Comparison of ENCODE assay signal across 10 cellular contexts in genomic region chrX:107978707-107979307, GRCh38. TPM values are rescaled to one million over a fixed set of nuclear protein-coding genes. Genes with fewer than 3 reads are reported as not detected.
DNase-seq lines count a peak whose midpoint lies in the region; ATAC-seq, FAIRE-seq and TF ChIP-seq lines count a peak whose summit lies in the region.
"Had no signal": no experiment of that assay in that cellular context is flagged by ENCODE, and none has a peak within 500 bp of the region (broad histone marks: within the 10 kb centered on the region; RNA-seq: fewer than 3 reads in every experiment).

No MANE protein-coding gene starts in this region.

- no peak for TF ChIP-seq POLR2A in endothelial cell of umbilical vein (IDR thresholded peaks at IDR 0.05; ENCODE audit: low read depth, low read length)

- dilution Hi-C loops in endothelial cell of umbilical vein (cut with MboI; ENCODE audit: extremely low pct_ligation_motif_present, low sequenced_read_pairs), result no loop called here

- no TSS peak for BruUV-seq in endothelial cell of umbilical vein (replicated peaks; lab: Mats Ljungman, UMichigan)

- intact Hi-C loops in endothelial cell of umbilical vein (cut with micrococcal nuclease), result loop anchor here (1.0 to 5.0 kb wide), 4 partner anchors 93 to 1107 kb away; partner anchors contain the start of gene NCBP2L

- H3K4me3 Mint-ChIP-seq in activated naive CD4-positive, alpha-beta T cell treated with anti-CD3 and anti-CD28 coated beads, Interleukin-2, amount 10 ng/mL, durations not matched to agents 7 days and 5 days, result no peak overlapping the region
- H3K4me3 Mint-ChIP-seq: stimulated activated naive CD8-positive, alpha-beta T cell treated with anti-CD3 and anti-CD28 coated beads, Interleukin-15, Interleukin-2, amounts not matched to agents 100 ng/mL and 50 ng/mL, for 24 hours had no signal

- H3K36me3 ChIP-seq in endothelial cell of umbilical vein (ENCODE audit: control insufficient read depth in 2 of 2, extremely low read depth in 1 of 2, insufficient read depth in 2 of 2, low read length in 2 of 2), result no peaks in the 10 kb centered on the region
- H3K36me3 ChIP-seq: BLaER1 treated with 17β-estradiol and CSF1 and Interleukin-3, amounts not matched to agents 10 nM and 100 nM had no signal

- H3K27me3 Mint-ChIP-seq in activated naive CD4-positive, alpha-beta T cell treated with anti-CD3 and anti-CD28 coated beads, Interleukin-2, amount 10 ng/mL, durations not matched to agents 7 days and 5 days, result peaks cover 3% of the 10 kb centered on the region
- H3K27me3 Mint-ChIP-seq: stimulated activated naive CD8-positive, alpha-beta T cell treated with anti-CD3 and anti-CD28 coated beads, Interleukin-15, Interleukin-2, amounts not matched to agents 100 ng/mL and 50 ng/mL, for 24 hours had no signal

- POLR2A ChIA-PET in endothelial cell of umbilical vein (lab: Charles Lee), result no interaction called here

- no peak overlapping the region for H3K9ac ChIP-seq in endothelial cell of umbilical vein (replicated peaks; ENCODE audit: extremely low read depth, insufficient read depth, low read length)
- H3K9ac ChIP-seq: BLaER1 treated with 17β-estradiol and CSF1 and Interleukin-3, amounts not matched to agents 10 nM and 100 nM had no signal

- no peak for ATAC-seq in HG03439 (IDR thresholded peaks at IDR 0.05; ENCODE audit: unreplicated experiment)

- no peak overlapping the region for H3K4me2 ChIP-seq in endothelial cell of umbilical vein (ENCODE audit: insufficient read depth, low read length)
- H3K4me2 ChIP-seq: BLaER1 treated with 17β-estradiol and CSF1 and Interleukin-3, amounts not matched to agents 10 nM and 100 nM had no signal

- CTCF ChIA-PET in endothelial cell of umbilical vein (lab: Charles Lee), result interaction anchor here (0.6 to 1.0 kb wide), 5 partner anchors 69 to 528 kb away, joined by 3 read pairs; partner anchors contain the start of gene NCBP2L
- CTCF ChIA-PET in activated naive CD4-positive, alpha-beta T cell treated with anti-CD3 and anti-CD28 coated beads, Interleukin-2, amount 10 ng/mL, durations not matched to agents 7 days and 5 days (lab: Charles Lee), result interaction anchor here (1.7 kb wide), 1 partner anchor 15 kb away, joined by 3 read pairs; no protein-coding TSS in a partner anchor

- H3K36me3 Mint-ChIP-seq in activated naive CD4-positive, alpha-beta T cell treated with anti-CD3 and anti-CD28 coated beads, Interleukin-2, amount 10 ng/mL, durations not matched to agents 7 days and 5 days, result no peaks in the 10 kb centered on the region

- H3K4me1 Mint-ChIP-seq in activated naive CD4-positive, alpha-beta T cell treated with anti-CD3 and anti-CD28 coated beads, Interleukin-2, amount 10 ng/mL, durations not matched to agents 7 days and 5 days, result no peaks in the 10 kb centered on the region

- H4K20me1 ChIP-seq in endothelial cell of umbilical vein (replicated peaks; ENCODE audit: control insufficient read depth, extremely low read depth, insufficient read depth, low read length), result no peaks in the 10 kb centered on the region
- H4K20me1 ChIP-seq: BLaER1 treated with 17β-estradiol and CSF1 and Interleukin-3, amounts not matched to agents 10 nM and 100 nM had no signal

- H3K27ac Mint-ChIP-seq in activated naive CD4-positive, alpha-beta T cell treated with anti-CD3 and anti-CD28 coated beads, Interleukin-2, amount 10 ng/mL, durations not matched to agents 7 days and 5 days, result no peak overlapping the region
- H3K27ac Mint-ChIP-seq: stimulated activated naive CD8-positive, alpha-beta T cell treated with anti-CD3 and anti-CD28 coated beads, Interleukin-15, Interleukin-2, amounts not matched to agents 100 ng/mL and 50 ng/mL, for 24 hours had no signal

- peak; percentile 73 for FAIRE-seq in endothelial cell of umbilical vein (lab: Jason Lieb, UNC)

- H3K27ac ChIP-seq in endothelial cell of umbilical vein (ENCODE audit: insufficient read depth, low read depth, low read length), result no peak overlapping the region
- H3K27ac ChIP-seq: BLaER1 treated with 17β-estradiol and CSF1 and Interleukin-3, amounts not matched to agents 10 nM and 100 nM had no signal

- H3K9me1 ChIP-seq in endothelial cell of umbilical vein (replicated peaks; ENCODE audit: control insufficient read depth, extremely low read depth, insufficient read depth, low read length), result no peaks in the 10 kb centered on the region

- no peaks in the 10 kb centered on the region for H3K9me3 Mint-ChIP-seq in activated naive CD4-positive, alpha-beta T cell treated with anti-CD3 and anti-CD28 coated beads, Interleukin-2, amount 10 ng/mL, durations not matched to agents 7 days and 5 days
- H3K9me3 Mint-ChIP-seq: stimulated activated naive CD8-positive, alpha-beta T cell treated with anti-CD3 and anti-CD28 coated beads, Interleukin-15, Interleukin-2, amounts not matched to agents 100 ng/mL and 50 ng/mL, for 24 hours had no signal

- no peak overlapping the region for H3K4me3 ChIP-seq in endothelial cell of umbilical vein (replicated peaks in 1 of 3; ENCODE audit: insufficient read depth in 1 of 3, low read depth in 1 of 3, low read length in 3 of 3)
- H3K4me3 ChIP-seq: BLaER1 treated with 17β-estradiol and CSF1 and Interleukin-3, amounts not matched to agents 10 nM and 100 nM had no signal

- peak; percentile 26 to 40 for TF ChIP-seq CTCF in endothelial cell of umbilical vein (IDR thresholded peaks at IDR 0.05; ENCODE audit: extremely low read depth in 1 of 2, insufficient read depth in 1 of 2, low read depth in 1 of 2, low read length in 2 of 2)

- H3K9me3 ChIP-seq in endothelial cell of umbilical vein (replicated peaks; ENCODE audit: control insufficient read depth, insufficient read depth, low read length), result no peaks in the 10 kb centered on the region
- H3K9me3 ChIP-seq: BLaER1 treated with 17β-estradiol and CSF1 and Interleukin-3, amounts not matched to agents 10 nM and 100 nM had no signal

- no peak overlapping the region for H2AFZ ChIP-seq in endothelial cell of umbilical vein (ENCODE audit: low read depth, low read length)

- H3K4me1 ChIP-seq in endothelial cell of umbilical vein (ENCODE audit: control insufficient read depth, extremely low read depth, insufficient read depth, low read length), result no peaks in the 10 kb centered on the region

- DNase-seq in NCI-H1417 (lab: John Stamatoyannopoulos, UW) (peak in 2 of 3 experiments; percentile 8 to 45), NCI-H1417 treated with DMSO at 0.1 percent for 48 hours (lab: John Stamatoyannopoulos, UW) (no peak), NCI-H1694 treated with DMSO at 0.1 percent for 48 hours (lab: John Stamatoyannopoulos, UW) (peak; percentile 4), endothelial cell of umbilical vein (ENCODE audit: low read depth, low spot score) (peak; percentile 23), renal cortical epithelial cell (ENCODE audit: low read depth) (peak; percentile 27)
- DNase-seq in activated naive CD4-positive, alpha-beta T cell treated with anti-CD3 and anti-CD28 coated beads, Interleukin-2, amount 10 ng/mL, durations not matched to agents 7 days and 5 days, result no peak
- no peak for DNase-seq in stimulated activated CD4-positive, alpha-beta T cell treated with anti-CD3 and anti-CD28 coated beads, Interleukin-2, amount 100 ng/mL, for 48 hours

- no peaks in the 10 kb centered on the region for H3K27me3 ChIP-seq in endothelial cell of umbilical vein (ENCODE audit: control insufficient read depth in 2 of 2, insufficient read depth in 2 of 2, low read length in 2 of 2)

- H3K79me2 ChIP-seq in endothelial cell of umbilical vein (ENCODE audit: control insufficient read depth, insufficient read depth, low read length), result no peaks in the 10 kb centered on the region

TF ChIP-seq in endothelial cell of umbilical vein, 7 proteins besides CTCF, POLR2A, EP300 and RAD21:
- TF ChIP-seq JUN (IDR thresholded peaks at IDR 0.05; ENCODE audit: borderline replicate concordance, insufficient read depth, insufficient read length, low read depth) (no peak), FOS (IDR thresholded peaks at IDR 0.05; ENCODE audit: borderline replicate concordance, insufficient read depth, low read length) (no peak), POLR2AphosphoS5 (IDR thresholded peaks at IDR 0.05; ENCODE audit: insufficient read depth, low read depth, low read length) (no peak), MAX (IDR thresholded peaks at IDR 0.05; ENCODE audit: insufficient read depth, insufficient read length) (no peak), GATA2 (IDR thresholded peaks at IDR 0.05; ENCODE audit: insufficient read depth, insufficient read length, low read depth, low read length) (no peak), MYC (IDR thresholded peaks at IDR 0.05; ENCODE audit: low read depth, low read length) (no peak), EZH2 (IDR thresholded peaks at IDR 0.05; ENCODE audit: borderline replicate concordance, low read depth, low read length, severe bottlenecking) (no peak)

RNA-seq across cellular contexts. Expression of gene TEX13B, which starts 3.4 kb away (rescaled TPM):
- total RNA-seq in endothelial cell of umbilical vein (not detected in 2 replicates), renal cortical epithelial cell (not detected in 2 replicates)
- polyA plus RNA-seq in endothelial cell of umbilical vein, result not detected in 2 replicates
- polyA plus RNA-seq in endothelial cell of umbilical vein (2011; cell fraction: cytosol; rRNA removed), result not detected in 2 replicates
- not detected in 2 replicates for polyA plus RNA-seq in endothelial cell of umbilical vein (2011; cell fraction: nucleus; rRNA removed)
- polyA plus RNA-seq in endothelial cell of umbilical vein (2012), result not detected in 2 replicates
- not detected in 2 replicates for polyA minus RNA-seq in endothelial cell of umbilical vein
- not detected for polyA minus RNA-seq in endothelial cell of umbilical vein (2011; cell fraction: cytosol; rRNA and poly(A)+ RNA removed)
- not detected in 2 replicates for polyA minus RNA-seq in endothelial cell of umbilical vein (2011; cell fraction: nucleus; rRNA and poly(A)+ RNA removed)

Comparison
In these comparisons a context has a peak if more than half of its experiments do, and no peak if none do; other contexts are left out.
1. DNase-seq: peak in NCI-H1417 (2 of 3), NCI-H1694 treated with DMSO at 0.1 percent for 48 hours (single experiment), endothelial cell of umbilical vein (single experiment) and renal cortical epithelial cell (single experiment); none in NCI-H1417 treated with DMSO at 0.1 percent for 48 hours (single experiment), activated naive CD4-positive, alpha-beta T cell treated with anti-CD3 and anti-CD28 coated beads, Interleukin-2, amount 10 ng/mL, durations not matched to agents 7 days and 5 days (single experiment) and stimulated activated CD4-positive, alpha-beta T cell treated with anti-CD3 and anti-CD28 coated beads, Interleukin-2, amount 100 ng/mL, for 48 hours (0 of 2).